Comparison of ENCODE assay signal across 26 cellular contexts in the genomic region with DNA sequence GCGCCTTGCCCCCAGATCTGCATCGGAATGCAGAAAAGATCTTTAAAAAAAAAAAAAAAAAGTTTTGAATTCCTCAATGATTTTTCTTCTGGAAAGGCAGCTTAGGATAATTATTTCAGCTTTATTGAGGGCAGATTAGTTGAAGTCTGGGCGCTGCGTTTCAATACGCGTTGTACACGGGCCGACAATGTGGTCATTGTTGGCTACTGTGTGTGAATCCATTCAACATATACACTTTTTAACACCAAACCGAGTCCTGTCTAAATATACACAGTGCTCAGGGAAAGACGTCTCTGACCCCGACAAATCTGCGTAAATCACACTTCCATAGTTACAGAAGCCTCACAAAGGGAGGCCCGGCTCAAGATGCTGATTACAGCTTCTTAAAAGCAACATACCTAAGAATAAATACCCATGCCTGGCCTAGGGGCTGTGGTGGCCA. TPM values are rescaled to one million over a fixed set of nuclear protein-coding genes. Genes with fewer than 3 reads are reported as not detected.
A peak's percentile ranks its signal among the peaks of the same experiment; 100 is the strongest.
DNase-seq lines count a peak whose midpoint lies in the region; ATAC-seq, FAIRE-seq and TF ChIP-seq lines count a peak whose summit lies in the region.
"Had no signal": no experiment of that assay in that cellular context is flagged by ENCODE, and none has a peak within 500 bp of the region (broad histone marks: within the 10 kb centered on the region; RNA-seq: fewer than 3 reads in every experiment).

No MANE protein-coding gene starts in this region.

- intact Hi-C loops in PC-3 (cut with micrococcal nuclease) (no loop called here), kidney (cut with DNase I) (no loop called here)

- H3K9me3 ChIP-seq in PC-3 (ENCODE audit: low read length) (no peaks in the 10 kb centered on the region), kidney (ENCODE audit: control insufficient read depth in 1 of 2, low read length in 2 of 2) (no peaks in the 10 kb centered on the region)
- H3K9me3 ChIP-seq: left lung, neutrophil, thoracic aorta had no signal

- no peak overlapping the region for H2AFZ ChIP-seq in PC-3 (ENCODE audit: low read length)

- H3K9me3 Mint-ChIP-seq in WTC11 (no peaks in the 10 kb centered on the region), naive B cell (peaks cover 0 to 7% (median 3%) of the 10 kb centered on the region in 7 donors)
- H3K9me3 Mint-ChIP-seq: activated B cell treated with CpG ODN at 0.5 μM for 24 hours; dendritic cell treated with granulocyte-macrophage colony-stimulating factor and Interleukin-4, amounts not matched to agents 40 ng/mL and 50 ng/mL, for 4 days; mesothelial cell of epicardium had no signal

- TF ChIP-seq CTCF in WTC11 (IDR thresholded peaks at IDR 0.05) (no peak), PC-3 (conservative IDR thresholded peaks at IDR 0.05; ENCODE audit: low read depth, low read length) (no peak), kidney (IDR thresholded peaks at IDR 0.05; ENCODE audit: borderline replicate concordance, extremely low read depth, insufficient read depth) (no peak)

- H3K4me1 ChIP-seq in PC-3 (ENCODE audit: insufficient read depth, low read length) (peaks cover 6% of the 10 kb centered on the region), kidney (ENCODE audit: control insufficient read depth in 1 of 2, insufficient read depth in 1 of 2, low read depth in 1 of 2, low read length in 2 of 2) (peaks cover 0 to 7% of the 10 kb centered on the region in 2 donors)

- no peaks in the 10 kb centered on the region for H3F3A ChIP-seq in PC-3 (ENCODE audit: low read length, unreplicated experiment)

- peaks cover 12% of the 10 kb centered on the region for H3K27me3 ChIP-seq in PC-3 (ENCODE audit: low read length)

- peak overlapping the region; percentile 57 for H3K4me3 Mint-ChIP-seq in WTC11
- peak overlapping the region; percentile 15 to 93 (median 88) for H3K4me3 Mint-ChIP-seq in naive B cell
- H3K4me3 Mint-ChIP-seq: dendritic cell treated with granulocyte-macrophage colony-stimulating factor and Interleukin-4, amounts not matched to agents 40 ng/mL and 50 ng/mL, for 4 days; mesothelial cell of epicardium had no signal

- no peaks in the 10 kb centered on the region for H4K20me1 ChIP-seq in PC-3 (ENCODE audit: low read length)

- no peak overlapping the region for H3K4me2 ChIP-seq in PC-3 (ENCODE audit: low read length)

- H3K36me3 ChIP-seq in PC-3 (ENCODE audit: low read depth, low read length): no peaks in the 10 kb centered on the region
- no peaks in the 10 kb centered on the region for H3K36me3 ChIP-seq in kidney (ENCODE audit: control insufficient read depth in 1 of 2, insufficient read depth in 2 of 2, low read length in 2 of 2)
- H3K36me3 ChIP-seq: left lung, neutrophil, thoracic aorta had no signal

- peak; percentile 25 for DNase-seq in activated effector memory CD4-positive, alpha-beta T cell treated with anti-CD3 and anti-CD28 coated beads, Interleukin-2, amount 50 U/mL, for 16 hours
- DNase-seq in activated effector memory CD4-positive, alpha-beta T cell treated with Interleukin-2 at 50 U/mL for 16 hours: no peak
- no peak for DNase-seq in WTC11 (ENCODE audit: low spot score)
- no peak for DNase-seq in naive B cell
- DNase-seq in PC-3: no peak
- DNase-seq in NCI-H524 treated with DMSO at 0.1 percent for 48 hours (lab: John Stamatoyannopoulos, UW): no peak
- DNase-seq in kidney: no peak
- DNase-seq: 8988T; activated B cell treated with CpG ODN at 0.5 μM for 24 hours; activated CD4-positive, alpha-beta T cell treated with anti-CD3 and anti-CD28 coated beads, Interleukin-2, amount 50 U/mL, for 48 hours; activated CD8-positive, alpha-beta memory T cell treated with anti-CD3 and anti-CD28 coated beads, Interleukin-2, amount 50 U/mL, for 48 hours; activated gamma-delta T cell; left lung; NCI-H146; stimulated activated CD4-positive, alpha-beta T cell treated with anti-CD3 and anti-CD28 coated beads, Interleukin-2, amount 100 ng/mL, for 48 hours; stimulated activated naive CD4-positive, alpha-beta T cell had no signal

- BruUV-seq in PC-3 (replicated peaks; lab: Mats Ljungman, UMichigan): no TSS peak

- FAIRE-seq in kidney (lab: Jason Lieb, UNC): no peak
- FAIRE-seq: bronchial epithelial cell, endothelial cell of umbilical vein had no signal

- no peaks in the 10 kb centered on the region for H3K36me3 Mint-ChIP-seq in WTC11
- H3K36me3 Mint-ChIP-seq in naive B cell: peaks cover 0 to 7% of the 10 kb centered on the region in 2 donors
- H3K36me3 Mint-ChIP-seq: mesothelial cell of epicardium had no signal

- peaks cover 95% of the 10 kb centered on the region for H3K27me3 Mint-ChIP-seq in WTC11 (ENCODE audit: low read depth)
- peaks cover 69 to 93% (median 81%) of the 10 kb centered on the region in 3 donors for H3K27me3 Mint-ChIP-seq in naive B cell

- H3K4me1 Mint-ChIP-seq in WTC11 (peaks cover 48% of the 10 kb centered on the region), naive B cell (peaks cover 58 to 79% (median 78%) of the 10 kb centered on the region in 3 donors)

- H3K79me2 ChIP-seq in PC-3 (ENCODE audit: low read length): no peaks in the 10 kb centered on the region

- CTCF ChIA-PET in WTC11 (lab: Charles Lee) (interaction anchor here (0.7 to 1.5 kb wide), 5 partner anchors 12 to 547 kb away, joined by 3 to 4 read pairs (median 3); no protein-coding TSS in a partner anchor), PC-3 (lab: Charles Lee) (no interaction called here)

- H3K27ac Mint-ChIP-seq in WTC11 (no peak overlapping the region), naive B cell (peak overlapping the region in 3 of 6 donors; percentile 46 to 82 (median 47))
- H3K27ac Mint-ChIP-seq: activated B cell treated with CpG ODN at 0.5 μM for 24 hours; dendritic cell treated with granulocyte-macrophage colony-stimulating factor and Interleukin-4, amounts not matched to agents 40 ng/mL and 50 ng/mL, for 4 days; mesothelial cell of epicardium had no signal

- POLR2A ChIA-PET in WTC11 (lab: Charles Lee): no interaction called here
- POLR2A ChIA-PET in PC-3 (lab: Charles Lee; ENCODE audit: unreplicated experiment): no interaction called here

- H3K9ac ChIP-seq in PC-3 (ENCODE audit: low read length): no peak overlapping the region
- no peak overlapping the region for H3K9ac ChIP-seq in kidney (ENCODE audit: low read length in 2 of 2)

- ATAC-seq in WTC11: no peak
- no peak for ATAC-seq in naive B cell (ENCODE audit: low read depth in 2 of 2)
- no peak for ATAC-seq in PC-3
- no peak for ATAC-seq in GM21360 (IDR thresholded peaks at IDR 0.05; ENCODE audit: unreplicated experiment)
- ATAC-seq: left lung had no signal

- H3K4me3 ChIP-seq in PC-3 (ENCODE audit: low read length): no peak overlapping the region
- no peak overlapping the region for H3K4me3 ChIP-seq in kidney (ENCODE audit: low read length in 2 of 2)
- H3K4me3 ChIP-seq: left lung had no signal

- H3K27ac ChIP-seq in PC-3 (ENCODE audit: low read length): no peak overlapping the region
- no peak overlapping the region for H3K27ac ChIP-seq in kidney (ENCODE audit: low read depth in 2 of 2, low read length in 2 of 2)
- H3K27ac ChIP-seq: KMS-11, left lung, neutrophil, thoracic aorta had no signal

- H3K9me2 ChIP-seq in PC-3 (replicated peaks; ENCODE audit: low read length): no peaks in the 10 kb centered on the region

TF ChIP-seq in WTC11, 78 proteins besides CTCF, POLR2A, EP300 and RAD21 (continues in another document):
- TF ChIP-seq, protein P1, sequence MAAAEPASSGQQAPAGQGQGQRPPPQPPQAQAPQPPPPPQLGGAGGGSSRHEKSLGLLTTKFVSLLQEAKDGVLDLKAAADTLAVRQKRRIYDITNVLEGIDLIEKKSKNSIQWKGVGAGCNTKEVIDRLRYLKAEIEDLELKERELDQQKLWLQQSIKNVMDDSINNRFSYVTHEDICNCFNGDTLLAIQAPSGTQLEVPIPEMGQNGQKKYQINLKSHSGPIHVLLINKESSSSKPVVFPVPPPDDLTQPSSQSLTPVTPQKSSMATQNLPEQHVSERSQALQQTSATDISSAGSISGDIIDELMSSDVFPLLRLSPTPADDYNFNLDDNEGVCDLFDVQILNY (CRISPR knock-in tag; IDR thresholded peaks at IDR 0.05): no peak
- TF ChIP-seq EMX1 (CRISPR knock-in tag; IDR thresholded peaks at IDR 0.05) (no peak), MXD4 (CRISPR knock-in tag; IDR thresholded peaks at IDR 0.05; ENCODE audit: borderline replicate concordance) (no peak), E2F4 (CRISPR knock-in tag; IDR thresholded peaks at IDR 0.05; ENCODE audit: borderline replicate concordance, low read depth) (no peak), IRF1 (CRISPR knock-in tag; IDR thresholded peaks at IDR 0.05) (no peak), HMGA2 (CRISPR knock-in tag; IDR thresholded peaks at IDR 0.05) (no peak), TP53 (CRISPR knock-in tag; IDR thresholded peaks at IDR 0.05) (no peak), JUN (CRISPR knock-in tag; IDR thresholded peaks at IDR 0.05) (no peak), NFYB (CRISPR knock-in tag; conservative IDR thresholded peaks at IDR 0.05; ENCODE audit: low read depth) (no peak), CBFB (CRISPR knock-in tag; IDR thresholded peaks at IDR 0.05; ENCODE audit: low read depth) (no peak), CREB1 (CRISPR knock-in tag; IDR thresholded peaks at IDR 0.05) (no peak), TEAD1 (CRISPR knock-in tag; IDR thresholded peaks at IDR 0.05) (no peak), ATF3 (CRISPR knock-in tag; conservative IDR thresholded peaks at IDR 0.05) (no peak)

RNA-seq across cellular contexts. Expression of gene SIX3, which starts 1.4 kb away (rescaled TPM):
- total RNA-seq in WTC11 (2021) (6.2 to 13.2 TPM (median 6.6 TPM) in 3 replicates), PC-3 (2014; rRNA removed) (0.07 TPM in 1 of 2 replicates, not detected in the other), kidney (0.16 TPM)
- polyA plus RNA-seq in naive B cell (ENCODE audit: low read depth in 6 of 6) (not detected), kidney (ENCODE audit: insufficient read depth, low read depth, low replicate concordance) (0.19 TPM)
- total RNA-seq: activated B cell treated with CpG ODN at 0.5 μM for 24 hours, bronchial epithelial cell, endothelial cell of umbilical vein, HT-29, left lung, mesothelial cell of epicardium had no signal
- polyA plus RNA-seq: BJ, endothelial cell of umbilical vein had no signal
